8 cellular contexts compared by ENCODE assay signal in genomic region chr14:106308839-106309389, GRCh38.
A peak's percentile ranks its signal among the peaks of the same experiment; 100 is the strongest.
DNase-seq lines count a peak whose midpoint lies in the region; ATAC-seq and TF ChIP-seq lines count a peak whose summit lies in the region.

No MANE protein-coding gene starts in this region.

- no peak for TF ChIP-seq EP300 in SK-N-SH (IDR thresholded peaks at IDR 0.05; ENCODE audit: borderline replicate concordance in 1 of 2, low read depth in 1 of 2, low read length in 1 of 2)

- H3K4me3 ChIP-seq in SK-N-SH (ENCODE audit: low read depth in 2 of 2, low read length in 1 of 2) (no peak overlapping the region), PC-3 (ENCODE audit: low read length) (no peak overlapping the region)

- BruUV-seq in PC-3 (replicated peaks; lab: Mats Ljungman, UMichigan): no TSS peak

- H3F3A ChIP-seq in SK-N-SH (replicated peaks; ENCODE audit: insufficient read depth): peaks cover 6% of the 10 kb centered on the region
- H3F3A ChIP-seq in PC-3 (ENCODE audit: low read length, unreplicated experiment): no peaks in the 10 kb centered on the region

- WGBS in SK-N-SH (ENCODE audit: low lambda C conversion rate): 12% methylated on average over 5 of the region's 17 CpGs

- H3K9me2 ChIP-seq in SK-N-SH (no peaks in the 10 kb centered on the region), PC-3 (replicated peaks; ENCODE audit: low read length) (no peaks in the 10 kb centered on the region)

- no peak overlapping the region for H3K4me2 ChIP-seq in SK-N-SH
- no peak overlapping the region for H3K4me2 ChIP-seq in PC-3 (ENCODE audit: low read length)

- intact Hi-C loops in PC-3 (cut with micrococcal nuclease): no loop called here

- no peak; the same call in 2 of the 3 replicates for ATAC-seq in SK-N-SH treated with all-trans-retinoic acid at 6 μM for 48 hours
- ATAC-seq in HG02884 (IDR thresholded peaks at IDR 0.05; ENCODE audit: unreplicated experiment): peak; percentile 74
- no peak for ATAC-seq in PC-3

- H3K36me3 ChIP-seq in SK-N-SH (replicated peaks in 1 of 2; ENCODE audit: control insufficient read depth in 1 of 2, insufficient read depth in 2 of 2, low read length in 1 of 2): no peaks in the 10 kb centered on the region
- peaks cover 6% of the 10 kb centered on the region; the same call in 1 of the 2 replicates for H3K36me3 ChIP-seq in PC-3 (ENCODE audit: low read depth, low read length)

- CTCF ChIA-PET in SK-N-SH (lab: Yijun Ruan, JAX) (interaction anchor here (0.8 to 1.0 kb wide), 4 partner anchors 11 to 65 kb away, joined by 3 to 7 read pairs (median 4); no protein-coding TSS in a partner anchor), PC-3 (lab: Charles Lee) (no interaction called here)

- H4K20me1 ChIP-seq in SK-N-SH (ENCODE audit: insufficient read depth) (no peaks in the 10 kb centered on the region), PC-3 (ENCODE audit: low read length) (no peaks in the 10 kb centered on the region)

- no peaks in the 10 kb centered on the region; the same call in 1 of the 2 replicates for H3K9me3 ChIP-seq in SK-N-SH
- 0 out of 2 replicates have a peak, but pooled peaks cover 4% of the 10 kb centered on the region for H3K9me3 ChIP-seq in PC-3 (ENCODE audit: low read length)

- H2AFZ ChIP-seq in SK-N-SH (ENCODE audit: low read depth) (no peak overlapping the region), PC-3 (ENCODE audit: low read length) (no peak overlapping the region)

- H3K27ac ChIP-seq in SK-N-SH (ENCODE audit: low read depth in 2 of 2, low read length in 1 of 2) (no peak overlapping the region), PC-3 (ENCODE audit: low read length) (no peak overlapping the region)

- TF ChIP-seq CTCF in SK-N-SH (IDR thresholded peaks at IDR 0.05) (peak; percentile 67), PC-3 (conservative IDR thresholded peaks at IDR 0.05; ENCODE audit: low read depth, low read length) (peak; percentile 73)

- H3K27me3 ChIP-seq in SK-N-SH (ENCODE audit: insufficient read depth): no peaks in the 10 kb centered on the region
- H3K27me3 ChIP-seq in PC-3 (ENCODE audit: low read length): no peaks in the 10 kb centered on the region

- no peaks in the 10 kb centered on the region for H3K79me2 ChIP-seq in SK-N-SH (ENCODE audit: insufficient read depth)
- no peaks in the 10 kb centered on the region for H3K79me2 ChIP-seq in PC-3 (ENCODE audit: low read length)

- H3K9ac ChIP-seq in SK-N-SH: no peak overlapping the region
- H3K9ac ChIP-seq in PC-3 (ENCODE audit: low read length): no peak overlapping the region

- DNase-seq in SK-N-SH: peak; percentile 47
- DNase-seq in PC-3: no peak
- peak; percentile 29 for DNase-seq in activated effector memory CD4-positive, alpha-beta T cell treated with Interleukin-2 at 50 U/mL for 16 hours
- peak; percentile 28 for DNase-seq in kidney tubule cell (ENCODE audit: low spot score)
- peak; percentile 84 to 93 for DNase-seq in stimulated activated CD8-positive, alpha-beta memory T cell treated with anti-CD3 and anti-CD28 coated beads, Interleukin-7, amount 100 ng/mL, for 48 hours (ENCODE audit: extremely low read depth in 1 of 2, low read depth in 1 of 2)
- no peak for DNase-seq in 8988T

- H3K4me1 ChIP-seq in SK-N-SH (ENCODE audit: control insufficient read depth in 1 of 2, insufficient read depth in 2 of 2, low read depth in 1 of 2, low read length in 1 of 2) (no peaks in the 10 kb centered on the region), PC-3 (ENCODE audit: insufficient read depth, low read length) (no peaks in the 10 kb centered on the region)

- no peak for TF ChIP-seq RAD21 in SK-N-SH (IDR thresholded peaks at IDR 0.05; ENCODE audit: low read length)

- POLR2A ChIA-PET in SK-N-SH (lab: Yijun Ruan, JAX): no interaction called here
- POLR2A ChIA-PET in PC-3 (lab: Charles Lee; ENCODE audit: unreplicated experiment): no interaction called here

TF ChIP-seq in SK-N-SH, 30 proteins besides CTCF, POLR2A, EP300 and RAD21:
- TF ChIP-seq TAF1 (IDR thresholded peaks at IDR 0.05; ENCODE audit: borderline replicate concordance, low read depth, low read length): no peak
- TF ChIP-seq ZBTB33 (IDR thresholded peaks at IDR 0.05; ENCODE audit: borderline replicate concordance, low read depth): 0 out of 2 replicates have a peak, but pooled peaks have one; percentile 11

TF ChIP-seq in SK-N-SH treated with all-trans-retinoic acid at 6 μM for 48 hours, 23 proteins besides CTCF, POLR2A, EP300 and RAD21:
- TF ChIP-seq POU6F1 (CRISPR knock-in tag; IDR thresholded peaks at IDR 0.05; ENCODE audit: borderline replicate concordance, low read depth): no peak
- no peak for TF ChIP-seq CSRNP3 (CRISPR knock-in tag; IDR thresholded peaks at IDR 0.05)
- no peak for TF ChIP-seq TCF4 (CRISPR knock-in tag; IDR thresholded peaks at IDR 0.05; ENCODE audit: borderline replicate concordance)
- no peak for TF ChIP-seq ARNTL (CRISPR knock-in tag; IDR thresholded peaks at IDR 0.05; ENCODE audit: borderline replicate concordance, low read depth)
- TF ChIP-seq PPARA (CRISPR knock-in tag; IDR thresholded peaks at IDR 0.05; ENCODE audit: borderline replicate concordance): no peak
- TF ChIP-seq CREB5 (CRISPR knock-in tag; IDR thresholded peaks at IDR 0.05; ENCODE audit: low read depth): no peak
- TF ChIP-seq ZNF8 (CRISPR knock-in tag; IDR thresholded peaks at IDR 0.05): no peak
- no peak for TF ChIP-seq TSHZ2 (CRISPR knock-in tag; IDR thresholded peaks at IDR 0.05)
- no peak for TF ChIP-seq OSR1 (CRISPR knock-in tag; IDR thresholded peaks at IDR 0.05)
- no peak for TF ChIP-seq SNAI2 (CRISPR knock-in tag; IDR thresholded peaks at IDR 0.05)

Comparison
In these comparisons a context has a peak if more than half of its experiments do, and no peak if none do; other contexts are left out.
1. DNase-seq: peak in SK-N-SH (single experiment), activated effector memory CD4-positive, alpha-beta T cell treated with Interleukin-2 at 50 U/mL for 16 hours (single experiment), kidney tubule cell (single experiment) and stimulated activated CD8-positive, alpha-beta memory T cell treated with anti-CD3 and anti-CD28 coated beads, Interleukin-7, amount 100 ng/mL, for 48 hours (2 of 2); none in PC-3 (single experiment) and 8988T (single experiment).